Comparison of ENCODE assay signal across 8 cellular contexts in the genomic region with DNA sequence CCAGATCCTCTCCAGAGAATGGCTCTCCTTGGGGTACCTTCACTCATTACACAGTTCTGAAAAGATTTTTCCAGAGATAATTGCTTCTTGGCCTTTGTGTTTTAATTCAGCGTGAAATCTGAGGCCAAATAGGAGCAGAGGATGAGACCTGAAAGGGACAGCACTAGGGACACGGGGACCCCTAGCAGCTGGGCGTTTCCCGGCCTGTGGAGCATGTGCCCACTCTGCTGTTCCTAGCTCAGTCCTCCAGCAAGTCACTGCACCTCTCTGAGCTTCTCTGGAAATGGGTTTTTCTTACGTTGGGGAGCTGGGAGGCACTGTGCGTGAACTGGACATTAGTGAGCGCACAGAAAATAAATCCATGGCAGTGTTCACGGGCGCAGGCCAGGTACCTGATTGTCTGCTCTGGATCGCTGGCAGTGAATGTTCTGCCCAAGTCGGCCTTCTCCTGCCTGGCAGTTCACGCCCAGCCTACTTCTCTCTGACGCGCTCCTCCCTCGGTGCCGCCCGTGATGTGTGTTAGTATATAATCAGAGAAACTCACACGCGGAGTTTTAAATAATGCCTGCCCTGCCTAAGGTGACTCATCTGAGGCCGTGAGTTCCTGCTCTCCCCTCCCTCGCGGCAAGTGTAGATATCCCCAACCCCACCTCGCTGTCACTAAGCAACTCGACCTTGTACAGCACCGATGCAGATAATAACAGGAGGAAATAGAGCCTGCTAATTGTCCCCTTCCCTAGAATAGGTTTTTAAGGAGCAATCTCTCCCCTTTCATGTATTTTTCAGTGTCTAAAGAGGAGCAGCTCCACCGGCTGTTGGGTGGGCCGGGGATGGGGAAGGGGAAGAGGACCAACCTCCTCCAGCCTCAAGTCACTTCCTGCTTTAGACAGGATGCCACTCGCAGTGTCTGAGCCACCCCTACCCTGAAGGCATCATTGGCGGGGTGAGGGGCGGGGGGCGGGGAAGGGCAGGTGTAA. TPM values are rescaled to one million over a fixed set of nuclear protein-coding genes. Genes with fewer than 3 reads are reported as not detected.
DNase-seq lines count a peak whose midpoint lies in the region; ATAC-seq and TF ChIP-seq lines count a peak whose summit lies in the region.

No MANE protein-coding gene starts in this region.

- intact Hi-C loops in transverse colon (cut with DNase I; ENCODE audit: low total_unique reads) = loop anchor here (2.0 to 5.0 kb wide), 2 partner anchors 71 to 92 kb away; no protein-coding TSS in a partner anchor

- H3K4me3 Mint-ChIP-seq in activated naive CD8-positive, alpha-beta T cell treated with anti-CD3 and anti-CD28 coated beads, Interleukin-2, amount 50 U/mL, for 24 hours = no peak overlapping the region

- H3K4me3 ChIP-seq in mucosa of stomach (ENCODE audit: low read length) (no peak overlapping the region), transverse colon (no peak overlapping the region)

- H3K9me3 ChIP-seq in mucosa of stomach (ENCODE audit: control insufficient read depth, low read length) (no peaks in the 10 kb centered on the region), transverse colon (no peaks in the 10 kb centered on the region)

- H3K27me3 ChIP-seq in mucosa of stomach (ENCODE audit: control insufficient read depth, insufficient read depth, low read length) = no peaks in the 10 kb centered on the region
- H3K27me3 ChIP-seq in transverse colon = no peaks in the 10 kb centered on the region

- in situ Hi-C loops in transverse colon (cut with MboI; ENCODE audit: low pct_ligation_motif_present in 1 of 4, low pct_unique_long_range_greater_than_20kb in 1 of 4, low sequenced_read_pairs in 3 of 4) = no loop called here

- no peaks in the 10 kb centered on the region for H3K36me3 Mint-ChIP-seq in activated naive CD8-positive, alpha-beta T cell treated with anti-CD3 and anti-CD28 coated beads, Interleukin-2, amount 50 U/mL, for 24 hours (ENCODE audit: low read depth)

- peaks cover 32% of the 10 kb centered on the region for H3K4me1 Mint-ChIP-seq in activated naive CD8-positive, alpha-beta T cell treated with anti-CD3 and anti-CD28 coated beads, Interleukin-2, amount 50 U/mL, for 24 hours

- peak; percentile 18 for ATAC-seq in activated naive CD8-positive, alpha-beta T cell treated with anti-CD3 and anti-CD28 coated beads, Interleukin-2, amount 50 U/mL, for 24 hours

- H3K36me3 ChIP-seq in mucosa of stomach (ENCODE audit: control insufficient read depth, insufficient read depth, low read length) (peaks cover 6% of the 10 kb centered on the region), transverse colon (no peaks in the 10 kb centered on the region)

- H3K4me1 ChIP-seq in mucosa of stomach (ENCODE audit: control insufficient read depth, insufficient read depth, low read length) (peaks cover 44% of the 10 kb centered on the region), transverse colon (peaks cover 0 to 56% (median 27%) of the 10 kb centered on the region in 4 donors)

- 32 to 41% methylated on average over 14 to 31 of the region's 31 CpGs for WGBS in transverse colon (ENCODE audit: low coverage in 1 of 2), 2 donors

- peak; percentile 34 for DNase-seq in HT1080 (ENCODE audit: low read depth)
- DNase-seq in T follicular helper cell (ENCODE audit: low read depth) = peak; percentile 64
- peak; percentile 22 for DNase-seq in activated naive CD8-positive, alpha-beta T cell treated with anti-CD3 and anti-CD28 coated beads, Interleukin-2, amount 50 U/mL, for 24 hours
- DNase-seq in transverse colon = peak; percentile 84
- no peak for DNase-seq in SKM-1 treated with dmso at 0.1 percent for 144 hours (lab: John Stamatoyannopoulos, UW; ENCODE audit: unreplicated experiment)
- no peak for DNase-seq in glomerular visceral epithelial cell (ENCODE audit: extremely low spot score)
- DNase-seq in mesenteric fat pad (ENCODE audit: low spot score) = no peak

- TF ChIP-seq POLR2A in transverse colon (IDR thresholded peaks at IDR 0.05) = peak; percentile 61

- H3K9ac ChIP-seq in mucosa of stomach (ENCODE audit: low read length) = peak overlapping the region; percentile 51

- TF ChIP-seq EP300 in transverse colon (IDR thresholded peaks at IDR 0.05; ENCODE audit: low read depth) = no peak

- peaks cover 4% of the 10 kb centered on the region for H3K9me3 Mint-ChIP-seq in activated naive CD8-positive, alpha-beta T cell treated with anti-CD3 and anti-CD28 coated beads, Interleukin-2, amount 50 U/mL, for 24 hours

- peaks cover 38% of the 10 kb centered on the region for H3K27me3 Mint-ChIP-seq in activated naive CD8-positive, alpha-beta T cell treated with anti-CD3 and anti-CD28 coated beads, Interleukin-2, amount 50 U/mL, for 24 hours

- H3K27ac ChIP-seq in transverse colon = peak overlapping the region; percentile 36 to 95 (median 57)

- H3K27ac Mint-ChIP-seq in activated naive CD8-positive, alpha-beta T cell treated with anti-CD3 and anti-CD28 coated beads, Interleukin-2, amount 50 U/mL, for 24 hours = no peak overlapping the region

- TF ChIP-seq CTCF in transverse colon (IDR thresholded peaks at IDR 0.05) = no peak

RNA-seq across cellular contexts. Expression of a gene that starts 2.7 kb away (rescaled TPM):
- 106 and 118 TPM in 2 replicates for total RNA-seq in HT1080 (2014; rRNA removed; shearing (Covaris generic))
- 62.3 and 70.3 TPM in 2 replicates for polyA plus RNA-seq in HT1080 (2015; cell fraction: cytosol; rRNA removed)
- 65.7 and 67.4 TPM in 2 replicates for polyA plus RNA-seq in HT1080 (2015; cell fraction: nucleus; rRNA removed)
- total RNA-seq in transverse colon (10 to 100 TPM; 15.4 to 41.0 (median 29.4) TPM), mesenteric fat pad (314 TPM)

RNA-seq across cellular contexts. Expression of a gene that starts 41.6 kb away (rescaled TPM):
- total RNA-seq in HT1080 (2014; rRNA removed; shearing (Covaris generic)) = 4.6 and 8.0 TPM in 2 replicates
- polyA plus RNA-seq in HT1080 (2015; cell fraction: cytosol; rRNA removed) = 4.8 and 5.1 TPM in 2 replicates
- 13.6 and 18.5 TPM in 2 replicates for polyA plus RNA-seq in HT1080 (2015; cell fraction: nucleus; rRNA removed)
- 10 to 100 TPM; 16.1 to 32.5 (median 21.2) TPM for total RNA-seq in transverse colon
- total RNA-seq in mesenteric fat pad = 25.1 TPM

Comparison
In these comparisons a context has a peak if more than half of its experiments do, and no peak if none do; other contexts are left out.
1. DNase-seq: peak in HT1080 (single experiment), T follicular helper cell (single experiment), activated naive CD8-positive, alpha-beta T cell treated with anti-CD3 and anti-CD28 coated beads, Interleukin-2, amount 50 U/mL, for 24 hours (single experiment) and transverse colon (single experiment); none in SKM-1 treated with dmso at 0.1 percent for 144 hours (single experiment), glomerular visceral epithelial cell (single experiment) and mesenteric fat pad (single experiment).